ENCODE assay signal across 22 cellular contexts in genomic region chr13:57739791-57740190, GRCh38.
"Had no signal": no experiment of that assay in that cellular context is flagged by ENCODE, and none has a peak within 500 bp of the region (broad histone marks: within the 10 kb centered on the region; RNA-seq: fewer than 3 reads in every experiment).

No MANE protein-coding gene starts in this region.

- H3K36me3 ChIP-seq: esophagus muscularis mucosa, ovary, SJSA1, spleen, tibial artery had no signal

- DNase-seq: activated CD4-positive, alpha-beta memory T cell treated with anti-CD3 and anti-CD28 coated beads for 36 hours; activated CD4-positive, alpha-beta T cell treated with anti-CD3 and anti-CD28 coated beads for 36 hours; activated gamma-delta T cell treated with Interleukin-2 at 50 U/mL for 16 hours; activated T-cell treated with anti-CD3 and anti-CD28 coated beads for 4 hours; amniotic stem cell; cerebellar nuclear complex; effector memory CD4-positive, alpha-beta T cell; ovary; spleen; stimulated activated CD8-positive, alpha-beta memory T cell treated with anti-CD3 and anti-CD28 coated beads, Interleukin-4, amount 100 ng/mL, for 48 hours; stimulated activated naive CD4-positive, alpha-beta T cell treated with Interleukin-2 at 50 U/mL for 16 hours; SW 1271; T-helper 2 cell; tibial artery had no signal

- H3K9me3 ChIP-seq: esophagus muscularis mucosa, ovary, SJSA1, spleen, tibial artery had no signal

- H3K4me3 ChIP-seq: esophagus muscularis mucosa, hepatocyte, lung, ovary, SJSA1, spleen, tibial artery had no signal

- H3K27ac Mint-ChIP-seq: activated CD4-positive, alpha-beta memory T cell treated with anti-CD3 and anti-CD28 coated beads for 36 hours; activated CD4-positive, alpha-beta T cell treated with anti-CD3 and anti-CD28 coated beads for 36 hours; activated naive CD4-positive, alpha-beta T cell treated with anti-CD3 and anti-CD28 coated beads, Interleukin-2, amount 50 U/mL, for 72 hours; activated T-helper 1 cell treated with anti-CD3 and anti-CD28 coated beads, Interleukin-12 subunit alpha, Interleukin-12 subunit beta, Interleukin-2, Interleukin-4 antibody, amounts not matched to agents 30 ng/mL and 10 ng/mL and 1 ng/mL, durations not matched to agents 14 hours and 24 hours and 36 hours; dendritic cell treated with granulocyte-macrophage colony-stimulating factor and Interleukin-4, amounts not matched to agents 40 ng/mL and 50 ng/mL, for 4 days had no signal

- H3K27me3 Mint-ChIP-seq: activated CD4-positive, alpha-beta memory T cell treated with anti-CD3 and anti-CD28 coated beads for 36 hours; activated CD4-positive, alpha-beta T cell treated with anti-CD3 and anti-CD28 coated beads for 36 hours; dendritic cell treated with granulocyte-macrophage colony-stimulating factor and Interleukin-4, amounts not matched to agents 40 ng/mL and 50 ng/mL, for 4 days had no signal

- H3K4me1 Mint-ChIP-seq: activated CD4-positive, alpha-beta T cell treated with anti-CD3 and anti-CD28 coated beads for 36 hours had no signal

- H3K4me3 Mint-ChIP-seq: activated CD4-positive, alpha-beta memory T cell treated with anti-CD3 and anti-CD28 coated beads for 36 hours; activated CD4-positive, alpha-beta T cell treated with anti-CD3 and anti-CD28 coated beads for 36 hours; activated T-helper 1 cell treated with anti-CD3 and anti-CD28 coated beads, Interleukin-12 subunit alpha, Interleukin-12 subunit beta, Interleukin-2, Interleukin-4 antibody, amounts not matched to agents 30 ng/mL and 10 ng/mL and 1 ng/mL, durations not matched to agents 14 hours and 24 hours and 36 hours; dendritic cell treated with granulocyte-macrophage colony-stimulating factor and Interleukin-4, amounts not matched to agents 40 ng/mL and 50 ng/mL, for 4 days had no signal

- H3K36me3 Mint-ChIP-seq: activated CD4-positive, alpha-beta memory T cell treated with anti-CD3 and anti-CD28 coated beads for 36 hours; brain had no signal

- H2AFZ ChIP-seq: hepatocyte had no signal

- H3K79me2 ChIP-seq: hepatocyte had no signal

- H3K27ac ChIP-seq: esophagus muscularis mucosa, hepatocyte, ovary, SJSA1, spleen, tibial artery had no signal

- H3K9me3 Mint-ChIP-seq: brain had no signal

- H3K4me2 ChIP-seq: hepatocyte had no signal

- H3K27me3 ChIP-seq: esophagus muscularis mucosa, hepatocyte, ovary, SJSA1, spleen, tibial artery had no signal

- H3K4me1 ChIP-seq: esophagus muscularis mucosa, SJSA1, spleen, tibial artery had no signal
